Comparison of ENCODE assay signal across 28 cellular contexts in the genomic region with DNA sequence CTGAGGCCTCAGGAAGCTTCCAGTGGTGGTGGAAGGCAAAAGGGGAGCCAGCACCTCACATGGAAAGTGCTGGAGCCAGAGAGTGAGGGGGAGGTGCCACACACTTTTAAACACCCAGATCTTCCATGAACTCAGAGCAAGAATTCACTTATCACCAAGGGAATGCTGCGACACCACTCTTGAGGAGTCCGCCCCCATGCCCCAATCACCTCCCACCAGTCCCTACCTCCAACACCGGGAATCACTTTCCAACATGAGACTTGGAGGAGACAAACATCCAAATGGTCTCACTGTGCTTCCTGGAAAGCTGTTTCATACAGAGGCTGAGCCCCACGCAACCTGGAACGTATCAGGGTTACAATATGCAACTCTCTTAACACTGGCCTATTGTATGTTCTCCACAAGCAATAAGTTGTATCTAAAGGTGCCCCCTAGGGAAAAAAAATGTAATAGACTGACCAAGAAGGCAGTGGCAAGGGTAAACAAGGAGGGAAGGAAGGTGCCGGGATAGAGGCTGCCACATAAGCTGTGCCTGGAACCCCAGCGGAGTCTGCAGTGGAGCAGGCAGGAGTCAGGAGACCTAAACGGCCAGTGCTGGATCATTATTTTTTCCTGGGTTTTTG.
DNase-seq lines count a peak whose midpoint lies in the region; TF ChIP-seq lines count a peak whose summit lies in the region.
"Had no signal": no experiment of that assay in that cellular context is flagged by ENCODE, and none has a peak within 500 bp of the region (broad histone marks: within the 10 kb centered on the region; RNA-seq: fewer than 3 reads in every experiment).

No MANE protein-coding gene starts in this region.

- no peaks in the 10 kb centered on the region for H3K36me3 ChIP-seq in Karpas-422 (ENCODE audit: insufficient read depth, low read length)
- H3K36me3 ChIP-seq: stomach had no signal

- no peak overlapping the region for H3K4me3 Mint-ChIP-seq in mesothelial cell of epicardium
- H3K4me3 Mint-ChIP-seq: CD4-positive, alpha-beta memory T cell; memory B cell had no signal

- peaks cover 47% of the 10 kb centered on the region for H3K27me3 Mint-ChIP-seq in mesothelial cell of epicardium (ENCODE audit: low read depth)

- no peaks in the 10 kb centered on the region for H3K9me3 Mint-ChIP-seq in mesothelial cell of epicardium
- H3K9me3 Mint-ChIP-seq: activated naive CD4-positive, alpha-beta T cell treated with anti-CD3 and anti-CD28 coated beads, Interleukin-2, amount 50 U/mL, for 72 hours had no signal

- no peak for TF ChIP-seq CTCF in mesothelial cell of epicardium (IDR thresholded peaks at IDR 0.05; ENCODE audit: unreplicated experiment)

- no peak overlapping the region for H3K27ac ChIP-seq in Karpas-422 (ENCODE audit: low read length)
- H3K27ac ChIP-seq: parathyroid adenoma, stomach had no signal

- H3K4me2 ChIP-seq in Karpas-422 (ENCODE audit: low read depth, low read length, poor library complexity, severe bottlenecking) = no peak overlapping the region

- no peaks in the 10 kb centered on the region for H3K79me2 ChIP-seq in Karpas-422 (ENCODE audit: low read length)
- H3K79me2 ChIP-seq: parathyroid adenoma had no signal

- no peak overlapping the region for H3K4me3 ChIP-seq in Karpas-422 (ENCODE audit: low read length)
- H3K4me3 ChIP-seq: stomach had no signal

- H4K20me1 ChIP-seq in Karpas-422 (ENCODE audit: insufficient read depth, low read depth, low read length) = no peaks in the 10 kb centered on the region

- H3K4me1 Mint-ChIP-seq in mesothelial cell of epicardium = peaks cover 31% of the 10 kb centered on the region
- H3K4me1 Mint-ChIP-seq: CD4-positive, alpha-beta memory T cell; memory B cell had no signal

- DNase-seq in SIG-M5 treated with dmso at 0.1 percent for 504 hours (lab: John Stamatoyannopoulos, UW; ENCODE audit: unreplicated experiment) (peak; percentile 1), SIG-M5 (lab: John Stamatoyannopoulos, UW) (no peak), Karpas-422 (peak; percentile 21), amniotic epithelial cell (ENCODE audit: low read depth) (peak; percentile 43), mesothelial cell of epicardium (ENCODE audit: low spot score in 2 of 2, unreplicated experiment in 2 of 2) (no peak), NCI-H526 treated with DMSO at 0.1 percent for 48 hours (lab: John Stamatoyannopoulos, UW) (no peak), medulla oblongata (ENCODE audit: extremely low spot score) (no peak)
- no peak for DNase-seq in stimulated activated CD4-positive, alpha-beta T cell treated with anti-CD3 and anti-CD28 coated beads, Interleukin-4, amount 100 ng/mL, for 1 hour
- DNase-seq: activated CD4-positive, alpha-beta T cell treated with anti-CD3 and anti-CD28 coated beads for 48 hours; activated effector memory CD4-positive, alpha-beta T cell treated with Interleukin-2 at 50 U/mL for 16 hours; anterior cingulate cortex; CD4-positive, alpha-beta memory T cell; cortex of kidney; effector memory CD4-positive, alpha-beta T cell; erythroblast; foreskin fibroblast; NCI-H1105 treated with DMSO at 0.1 percent for 48 hours; NCI-H187 treated with DMSO at 0.1 percent for 48 hours; NCI-H526; NK-92 treated with Interleukin-12 subunit alpha and Interleukin-12 subunit beta, amount 100 ng/mL, for 24 hours; right cardiac atrium; Right ventricle myocardium superior; stimulated activated CD4-positive, alpha-beta T cell treated with anti-CD3 and anti-CD28 coated beads, Interleukin-2, amount 100 ng/mL, for 24 hours; stomach; T1000 had no signal

- H3K4me1 ChIP-seq in Karpas-422 (ENCODE audit: low read length) = no peaks in the 10 kb centered on the region
- H3K4me1 ChIP-seq: parathyroid adenoma, stomach had no signal

- H3K9me3 ChIP-seq in Karpas-422 (ENCODE audit: low read length) = no peaks in the 10 kb centered on the region
- H3K9me3 ChIP-seq: stomach had no signal

- H2AFZ ChIP-seq in Karpas-422 (ENCODE audit: low read length) = no peak overlapping the region
- H2AFZ ChIP-seq: parathyroid adenoma had no signal

- H3K9ac ChIP-seq in Karpas-422 (ENCODE audit: low read length) = no peak overlapping the region
- H3K9ac ChIP-seq: parathyroid adenoma had no signal

- no peaks in the 10 kb centered on the region for H3K9me2 ChIP-seq in Karpas-422 (replicated peaks; ENCODE audit: insufficient read depth, low read length)

- H3K36me3 Mint-ChIP-seq in mesothelial cell of epicardium = no peaks in the 10 kb centered on the region
- H3K36me3 Mint-ChIP-seq: activated naive CD4-positive, alpha-beta T cell treated with anti-CD3 and anti-CD28 coated beads, Interleukin-2, amount 50 U/mL, for 72 hours; CD4-positive, alpha-beta memory T cell; memory B cell had no signal

- peak overlapping the region; percentile 3 for H3K27ac Mint-ChIP-seq in mesothelial cell of epicardium
- H3K27ac Mint-ChIP-seq: activated naive CD4-positive, alpha-beta T cell treated with anti-CD3 and anti-CD28 coated beads, Interleukin-2, amount 50 U/mL, for 72 hours; CD4-positive, alpha-beta memory T cell; memory B cell had no signal

- H3K27me3 ChIP-seq in Karpas-422 (ENCODE audit: low read length) = no peaks in the 10 kb centered on the region

Comparison
In these comparisons a context has a peak if more than half of its experiments do, and no peak if none do; other contexts are left out.
1. DNase-seq: peak in SIG-M5 treated with dmso at 0.1 percent for 504 hours (single experiment), Karpas-422 (single experiment) and amniotic epithelial cell (single experiment); none in SIG-M5 (single experiment), mesothelial cell of epicardium (0 of 2), stimulated activated CD4-positive, alpha-beta T cell treated with anti-CD3 and anti-CD28 coated beads, Interleukin-4, amount 100 ng/mL, for 1 hour (single experiment), NCI-H526 treated with DMSO at 0.1 percent for 48 hours (single experiment) and medulla oblongata (single experiment).